ENCODE assay signal across 12 cellular contexts in genomic region chr5:151255621-151256286, GRCh38. TPM values are rescaled to one million over a fixed set of nuclear protein-coding genes. Genes with fewer than 3 reads are reported as not detected.
A peak's percentile ranks its signal among the peaks of the same experiment; 100 is the strongest.
DNase-seq lines count a peak whose midpoint lies in the region; ATAC-seq and TF ChIP-seq lines count a peak whose summit lies in the region.
"Had no signal": no experiment of that assay in that cellular context is flagged by ENCODE, and none has a peak within 500 bp of the region (broad histone marks: within the 10 kb centered on the region; RNA-seq: fewer than 3 reads in every experiment).

No MANE protein-coding gene starts in this region.

- H3K27me3 ChIP-seq in Peyer's patch: no peaks in the 10 kb centered on the region
- H3K27me3 ChIP-seq in naive thymus-derived CD4-positive, alpha-beta T cell (ENCODE audit: control insufficient read depth in 2 of 2, insufficient read depth in 2 of 2, low read length in 2 of 2): no peaks in the 10 kb centered on the region
- H3K27me3 ChIP-seq in SJCRH30: no peaks in the 10 kb centered on the region

- H3K27ac Mint-ChIP-seq in naive thymus-derived CD4-positive, alpha-beta T cell: peak overlapping the region in 1 of 9 donors; percentile 3

- H3K9me3 ChIP-seq in Peyer's patch (no peaks in the 10 kb centered on the region), SJCRH30 (replicated peaks) (no peaks in the 10 kb centered on the region)
- H3K9me3 ChIP-seq in naive thymus-derived CD4-positive, alpha-beta T cell (ENCODE audit: control insufficient read depth in 2 of 3, low read length in 3 of 3): no peaks in the 10 kb centered on the region

- H3K4me3 ChIP-seq in Peyer's patch (peak overlapping the region in 1 of 4 donors; percentile 9), SJCRH30 (no peak overlapping the region)
- no peak overlapping the region for H3K4me3 ChIP-seq in naive thymus-derived CD4-positive, alpha-beta T cell (ENCODE audit: low read length)
- H3K4me3 ChIP-seq: SK-N-MC had no signal

- TF ChIP-seq CTCF in Peyer's patch (IDR thresholded peaks at IDR 0.05): no peak

- H3K4me1 Mint-ChIP-seq in naive thymus-derived CD4-positive, alpha-beta T cell: peaks cover 31 to 53% (median 42%) of the 10 kb centered on the region in 7 donors

- intact Hi-C loops in naive thymus-derived CD4-positive, alpha-beta T cell (cut with micrococcal nuclease): no loop called here

- no peaks in the 10 kb centered on the region for H3K36me3 ChIP-seq in Peyer's patch
- H3K36me3 ChIP-seq in naive thymus-derived CD4-positive, alpha-beta T cell (ENCODE audit: control insufficient read depth in 2 of 3, insufficient read depth in 3 of 3, low read length in 3 of 3): no peaks in the 10 kb centered on the region
- no peaks in the 10 kb centered on the region for H3K36me3 ChIP-seq in SJCRH30

- peak; percentile 34 for DNase-seq in GF-D8 (lab: John Stamatoyannopoulos, UW)
- DNase-seq in Peyer's patch: peak in 2 of 3 donors; percentile 74 to 80
- DNase-seq in NCI-H1417 (lab: John Stamatoyannopoulos, UW): no peak
- DNase-seq in naive thymus-derived CD4-positive, alpha-beta T cell: no peak
- no peak for DNase-seq in dermis blood vessel endothelial cell
- DNase-seq in SJCRH30: no peak
- DNase-seq: activated gamma-delta T cell treated with Interleukin-2 at 50 U/mL for 16 hours had no signal

- no peak overlapping the region for H3K4me3 Mint-ChIP-seq in naive thymus-derived CD4-positive, alpha-beta T cell

- no peaks in the 10 kb centered on the region for H3K27me3 Mint-ChIP-seq in naive thymus-derived CD4-positive, alpha-beta T cell

- H3K36me3 Mint-ChIP-seq in naive thymus-derived CD4-positive, alpha-beta T cell: peaks cover 0 to 14% (median 0%) of the 10 kb centered on the region in 5 donors

- peak overlapping the region in 3 of 4 donors; percentile 5 to 89 (median 24) for H3K27ac ChIP-seq in Peyer's patch
- no peak overlapping the region for H3K27ac ChIP-seq in naive thymus-derived CD4-positive, alpha-beta T cell (ENCODE audit: low read depth, low read length)
- no peak overlapping the region for H3K27ac ChIP-seq in SJCRH30
- H3K27ac ChIP-seq: SK-N-MC had no signal

- H3K4me1 ChIP-seq in Peyer's patch (peaks cover 0 to 22% (median 8%) of the 10 kb centered on the region in 4 donors), SJCRH30 (no peaks in the 10 kb centered on the region; the same call in 1 of the 2 replicates)
- H3K4me1 ChIP-seq in naive thymus-derived CD4-positive, alpha-beta T cell (ENCODE audit: control insufficient read depth in 2 of 2, insufficient read depth in 2 of 2, low read length in 2 of 2): peaks cover 11 to 15% of the 10 kb centered on the region in 2 donors

- POLR2A ChIA-PET in naive thymus-derived CD4-positive, alpha-beta T cell (lab: Charles Lee): interaction anchor here (0.8 kb wide), 1 partner anchor 34 kb away, joined by 3 read pairs; no protein-coding TSS in a partner anchor

- CTCF ChIA-PET in naive thymus-derived CD4-positive, alpha-beta T cell (lab: Charles Lee): interaction anchor here (0.7 to 0.9 kb wide), 2 partner anchors 61 to 91 kb away, joined by 3 read pairs; no protein-coding TSS in a partner anchor

- no peak for TF ChIP-seq POLR2A in Peyer's patch (IDR thresholded peaks at IDR 0.05)

- H3K9me3 Mint-ChIP-seq in naive thymus-derived CD4-positive, alpha-beta T cell: no peaks in the 10 kb centered on the region

- peak; percentile 41 for ATAC-seq in GM19372 (IDR thresholded peaks at IDR 0.05; ENCODE audit: low read depth, unreplicated experiment)
- ATAC-seq in HG03064 (IDR thresholded peaks at IDR 0.05; ENCODE audit: low read depth, unreplicated experiment): peak; percentile 35
- no peak for ATAC-seq in naive thymus-derived CD4-positive, alpha-beta T cell

RNA-seq across cellular contexts. Expression of gene GM2A, which starts 2.8 kb away (rescaled TPM):
- 10 to 100 TPM; 15.1 to 27.2 (median 16.8) TPM for total RNA-seq in Peyer's patch
- 10 to 100 TPM; 11.1 to 45.6 (median 16.9) TPM for total RNA-seq in naive thymus-derived CD4-positive, alpha-beta T cell
- 1 to 10 TPM; 5.0 to 5.4 TPM for polyA plus RNA-seq in naive thymus-derived CD4-positive, alpha-beta T cell
- total RNA-seq in dermis blood vessel endothelial cell: 15.5 and 18.0 TPM in 2 replicates
- total RNA-seq in SJCRH30 (2014; rRNA removed; shearing (Covaris generic)): 1.7 and 2.0 TPM in 2 replicates

RNA-seq across cellular contexts. Expression of gene CCDC69, which starts 31.9 kb away (rescaled TPM):
- total RNA-seq in Peyer's patch (10 to 100 TPM; 15.8 to 86.6 (median 33.3) TPM), dermis blood vessel endothelial cell (5.4 and 5.6 TPM in 2 replicates)
- total RNA-seq in naive thymus-derived CD4-positive, alpha-beta T cell: 100 to 1,000 TPM in 1 of 5 experiments, 10 to 100 TPM in 4; 63.6 to 104 (median 94.1) TPM
- polyA plus RNA-seq in naive thymus-derived CD4-positive, alpha-beta T cell: 100 to 1,000 TPM in 1 of 2 donors, 10 to 100 TPM in 1; 70.4 to 112 TPM
- 0.08 and 0.10 TPM in 2 replicates for total RNA-seq in SJCRH30 (2014; rRNA removed; shearing (Covaris generic))

RNA-seq across cellular contexts. Expression of gene SLC36A3, which starts 47.8 kb away (rescaled TPM):
- not detected for total RNA-seq in Peyer's patch
- total RNA-seq in naive thymus-derived CD4-positive, alpha-beta T cell: not detected
- not detected for polyA plus RNA-seq in naive thymus-derived CD4-positive, alpha-beta T cell
- total RNA-seq in dermis blood vessel endothelial cell: not detected in 2 replicates
- total RNA-seq in SJCRH30 (2014; rRNA removed; shearing (Covaris generic)): not detected in 2 replicates
- total RNA-seq: fibroblast of lung had no signal
- polyA plus RNA-seq: BJ, fibroblast of lung had no signal

Comparison
In these comparisons a context has a peak if more than half of its experiments do, and no peak if none do; other contexts are left out.
1. DNase-seq: peak in GF-D8 (single experiment) and Peyer's patch (2 of 3); none in NCI-H1417 (0 of 3), naive thymus-derived CD4-positive, alpha-beta T cell (0 of 9), dermis blood vessel endothelial cell (single experiment) and SJCRH30 (0 of 2).
2. H3K27ac ChIP-seq: peak in Peyer's patch (3 of 4); none in naive thymus-derived CD4-positive, alpha-beta T cell (single experiment) and SJCRH30 (single experiment).